13 cellular contexts compared by ENCODE assay signal in genomic region chr2:32614069-32614468, GRCh38.
"Had no signal": no experiment of that assay in that cellular context is flagged by ENCODE, and none has a peak within 500 bp of the region (broad histone marks: within the 10 kb centered on the region; RNA-seq: fewer than 3 reads in every experiment).

No MANE protein-coding gene starts in this region.

- H3K9ac ChIP-seq: parathyroid adenoma had no signal

- H3K27me3 ChIP-seq: hepatocyte, transverse colon had no signal

- H3K27ac Mint-ChIP-seq: activated CD4-positive, alpha-beta memory T cell treated with anti-CD3 and anti-CD28 coated beads, Interleukin-2, amount 10 ng/mL, durations not matched to agents 7 days and 5 days; mesothelial cell of epicardium had no signal

- H3K9me3 ChIP-seq: transverse colon had no signal

- H3K27ac ChIP-seq: epithelial cell of prostate, hepatocyte, parathyroid adenoma, transverse colon had no signal

- H3K4me2 ChIP-seq: hepatocyte had no signal

- H3K79me2 ChIP-seq: hepatocyte, parathyroid adenoma had no signal

- H3K4me1 ChIP-seq: parathyroid adenoma, transverse colon had no signal

- H3K4me3 Mint-ChIP-seq: activated CD4-positive, alpha-beta memory T cell treated with anti-CD3 and anti-CD28 coated beads, Interleukin-2, amount 10 ng/mL, durations not matched to agents 7 days and 5 days; mesothelial cell of epicardium had no signal

- H3K27me3 Mint-ChIP-seq: activated CD4-positive, alpha-beta memory T cell treated with anti-CD3 and anti-CD28 coated beads, Interleukin-2, amount 10 ng/mL, durations not matched to agents 7 days and 5 days had no signal

- H3K4me1 Mint-ChIP-seq: mesothelial cell of epicardium had no signal

- DNase-seq: activated CD4-positive, alpha-beta memory T cell treated with anti-CD3 and anti-CD28 coated beads, Interleukin-2, amount 10 ng/mL, durations not matched to agents 7 days and 5 days; activated effector memory CD4-positive, alpha-beta T cell treated with anti-CD3 and anti-CD28 coated beads, Interleukin-2, amount 50 U/mL, for 16 hours; cortex of kidney; effector memory CD4-positive, alpha-beta T cell; retina; stimulated activated CD4-positive, alpha-beta T cell treated with anti-CD3 and anti-CD28 coated beads, Interleukin-15, amount 100 ng/mL, for 24 hours; stimulated activated CD4-positive, alpha-beta T cell treated with anti-CD3 and anti-CD28 coated beads, Interleukin-4, amount 100 ng/mL, for 4 hours; T-helper 9 cell; transverse colon had no signal

- H3K4me3 ChIP-seq: hepatocyte, transverse colon had no signal

- H3K9me3 Mint-ChIP-seq: activated CD4-positive, alpha-beta memory T cell treated with anti-CD3 and anti-CD28 coated beads, Interleukin-2, amount 10 ng/mL, durations not matched to agents 7 days and 5 days; mesothelial cell of epicardium had no signal
